ENCODE assay signal across 31 cellular contexts in the genomic region with DNA sequence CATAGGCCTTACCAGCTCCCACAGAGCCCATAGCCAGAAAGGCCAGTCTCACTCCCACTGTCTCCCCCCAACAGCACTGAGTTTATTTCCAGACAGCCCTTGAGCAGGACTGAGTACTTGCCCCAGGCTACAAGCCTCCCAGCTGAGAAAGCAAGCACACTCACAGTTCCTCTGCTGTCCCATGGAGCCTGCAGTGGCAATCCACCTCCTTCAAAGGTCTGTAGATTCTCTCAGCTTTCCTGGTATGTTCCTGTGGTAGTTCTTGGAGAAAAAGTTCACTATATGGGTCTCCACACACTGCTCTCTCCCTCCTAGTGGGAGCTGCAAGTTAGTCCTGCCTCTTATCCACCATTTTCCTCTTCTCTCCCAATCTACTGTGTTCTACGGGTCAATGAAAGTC.
DNase-seq lines count a peak whose midpoint lies in the region; ATAC-seq and TF ChIP-seq lines count a peak whose summit lies in the region.
"Had no signal": no experiment of that assay in that cellular context is flagged by ENCODE, and none has a peak within 500 bp of the region (broad histone marks: within the 10 kb centered on the region; RNA-seq: fewer than 3 reads in every experiment).

No MANE protein-coding gene starts in this region.

- peak overlapping the region; percentile 62 for H3K4me2 ChIP-seq in BLaER1
- H3K4me2 ChIP-seq in BLaER1 treated with 17β-estradiol and CSF1 and Interleukin-3, amounts not matched to agents 10 nM and 100 nM, result peak overlapping the region in 8 of 11 experiments; percentile 35 to 65 (median 56); a peak in 16 of 22 replicates
- H3K4me2 ChIP-seq: A549 had no signal

- no peak for ATAC-seq in WTC11
- ATAC-seq: A549; CD8-positive, alpha-beta T cell had no signal

- H3K36me3 Mint-ChIP-seq in WTC11, result peaks cover 47% of the 10 kb centered on the region
- H3K36me3 Mint-ChIP-seq: CD14-positive monocyte; CD4-positive, CD25-positive, alpha-beta regulatory T cell; CD8-positive, alpha-beta T cell had no signal

- DNase-seq in WTC11 (ENCODE audit: low spot score) (no peak), posterior cingulate gyrus (no peak), NCI-H2107 (lab: John Stamatoyannopoulos, UW) (no peak), NCI-H1417 (lab: John Stamatoyannopoulos, UW) (no peak)
- DNase-seq: 8988T; ACHN; AML-193; BE2C; C1 segment of cervical spinal cord; Caco-2; Calu3; CD4-positive, alpha-beta memory T cell; CD4-positive, alpha-beta T cell; CD4-positive, CD25-positive, alpha-beta regulatory T cell; CD8-positive, alpha-beta memory T cell; CD8-positive, alpha-beta T cell; COR-L47; DMS 273 treated with DMSO at 0.1 percent for 48 hours; DMS153; DMS53; DMS79; DMS79 treated with DMSO at 0.1 percent for 48 hours; DND-41; EL had no signal

- no peak overlapping the region for H3K27ac ChIP-seq in BLaER1
- no peak overlapping the region for H3K27ac ChIP-seq in BLaER1 treated with 17β-estradiol and CSF1 and Interleukin-3, amounts not matched to agents 10 nM and 100 nM
- H3K27ac ChIP-seq: 22Rv1, A549, C4-2B had no signal

- intact Hi-C loops in posterior cingulate gyrus (cut with DNase I), result no loop called here

- no peak overlapping the region for H3K4me3 ChIP-seq in BLaER1
- H3K4me3 ChIP-seq in BLaER1 treated with 17β-estradiol and CSF1 and Interleukin-3, amounts not matched to agents 10 nM and 100 nM, result no peak overlapping the region
- H3K4me3 ChIP-seq: A549 had no signal

- no peak overlapping the region for H3K4me3 Mint-ChIP-seq in WTC11
- H3K4me3 Mint-ChIP-seq: B cell; CD14-positive monocyte; CD4-positive, alpha-beta memory T cell; CD4-positive, alpha-beta T cell; CD4-positive, CD25-positive, alpha-beta regulatory T cell; CD8-positive, alpha-beta memory T cell; CD8-positive, alpha-beta T cell had no signal

- H3K27me3 Mint-ChIP-seq in WTC11 (ENCODE audit: low read depth), result peaks cover 2% of the 10 kb centered on the region; the same call in 1 of the 2 replicates
- H3K27me3 Mint-ChIP-seq: B cell had no signal

- peaks cover 57% of the 10 kb centered on the region for H3K9me3 Mint-ChIP-seq in WTC11

- no peak for TF ChIP-seq CTCF in WTC11 (IDR thresholded peaks at IDR 0.05)

- no peak overlapping the region for H3K27ac Mint-ChIP-seq in WTC11
- H3K27ac Mint-ChIP-seq: B cell; CD14-positive monocyte; CD4-positive, alpha-beta memory T cell; CD4-positive, alpha-beta T cell; CD4-positive, CD25-positive, alpha-beta regulatory T cell; CD8-positive, alpha-beta memory T cell; CD8-positive, alpha-beta T cell had no signal

- H3K9me3 ChIP-seq in BLaER1, result peaks cover 44% of the 10 kb centered on the region
- peaks cover 46 to 63% (median 55%) of the 10 kb centered on the region in 11 experiments for H3K9me3 ChIP-seq in BLaER1 treated with 17β-estradiol and CSF1 and Interleukin-3, amounts not matched to agents 10 nM and 100 nM (replicated peaks in 1 of 11)
- H3K9me3 ChIP-seq: A549, BE2C had no signal

- CTCF ChIA-PET in WTC11 (lab: Charles Lee), result no interaction called here

- H3K9ac ChIP-seq in BLaER1, result no peak overlapping the region
- no peak overlapping the region for H3K9ac ChIP-seq in BLaER1 treated with 17β-estradiol and CSF1 and Interleukin-3, amounts not matched to agents 10 nM and 100 nM

- no peaks in the 10 kb centered on the region for H3K36me3 ChIP-seq in BLaER1
- H3K36me3 ChIP-seq in BLaER1 treated with 17β-estradiol and CSF1 and Interleukin-3, amounts not matched to agents 10 nM and 100 nM, result no peaks in the 10 kb centered on the region
- H3K36me3 ChIP-seq: BE2C had no signal

- H4K20me1 ChIP-seq in BLaER1, result no peaks in the 10 kb centered on the region
- no peaks in the 10 kb centered on the region for H4K20me1 ChIP-seq in BLaER1 treated with 17β-estradiol and CSF1 and Interleukin-3, amounts not matched to agents 10 nM and 100 nM

- peaks cover 3% of the 10 kb centered on the region; the same call in 1 of the 2 replicates for H3K4me1 Mint-ChIP-seq in WTC11
- H3K4me1 Mint-ChIP-seq: B cell, CD14-positive monocyte had no signal

- no peaks in the 10 kb centered on the region for H3K27me3 ChIP-seq in BLaER1
- H3K27me3 ChIP-seq in BLaER1 treated with 17β-estradiol and CSF1 and Interleukin-3, amounts not matched to agents 10 nM and 100 nM, result no peaks in the 10 kb centered on the region
- H3K27me3 ChIP-seq: BE2C had no signal

- POLR2A ChIA-PET in WTC11 (lab: Charles Lee), result no interaction called here

- peaks cover 37% of the 10 kb centered on the region for H3K4me1 ChIP-seq in BLaER1
- H3K4me1 ChIP-seq in BLaER1 treated with 17β-estradiol and CSF1 and Interleukin-3, amounts not matched to agents 10 nM and 100 nM, result peaks cover 10 to 37% (median 31%) of the 10 kb centered on the region in 10 experiments
- H3K4me1 ChIP-seq: A549, Caco-2 had no signal

TF ChIP-seq in WTC11, 78 proteins besides CTCF, POLR2A, EP300 and RAD21:
- TF ChIP-seq ZNF317 (CRISPR knock-in tag; IDR thresholded peaks at IDR 0.05; ENCODE audit: borderline replicate concordance, low read depth) (peak; percentile 91), FOXJ3 (CRISPR knock-in tag; IDR thresholded peaks at IDR 0.05; ENCODE audit: borderline replicate concordance) (no peak)
TF ChIP-seq in WTC11: peak in this region for 1.
